24 cellular contexts compared by ENCODE assay signal in the genomic region with DNA sequence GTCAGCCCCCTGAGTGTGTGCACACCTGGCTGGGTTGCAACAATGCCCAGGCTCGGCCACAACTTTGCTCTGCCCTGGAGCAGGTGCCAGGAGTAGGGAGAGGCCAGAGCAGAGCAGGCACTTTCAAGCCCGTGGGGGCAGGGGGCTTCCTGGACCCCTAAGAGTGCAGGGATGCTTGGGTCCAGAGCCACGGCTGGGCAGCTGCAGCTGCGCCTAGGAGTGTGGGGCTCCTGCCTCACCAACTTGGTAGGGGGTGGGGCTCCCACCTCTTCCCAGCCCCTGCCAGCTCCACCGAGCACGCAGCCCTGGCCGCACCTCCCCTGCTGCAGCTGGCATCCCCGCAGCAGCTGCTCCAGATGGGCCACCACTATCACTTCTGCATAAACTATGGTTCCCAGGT. TPM values are rescaled to one million over a fixed set of nuclear protein-coding genes. Genes with fewer than 3 reads are reported as not detected.
"Had no signal": no experiment of that assay in that cellular context is flagged by ENCODE, and none has a peak within 500 bp of the region (broad histone marks: within the 10 kb centered on the region; RNA-seq: fewer than 3 reads in every experiment).

No MANE protein-coding gene starts in this region.

- H3K27ac ChIP-seq: colonic mucosa, epithelial cell of prostate, esophagus squamous epithelium, gastrocnemius medialis, heart right ventricle, left lung, lower lobe of right lung had no signal

- H3K27me3 ChIP-seq: colonic mucosa, gastrocnemius medialis had no signal

- H3K4me3 ChIP-seq: colonic mucosa, esophagus squamous epithelium, gastrocnemius medialis, heart right ventricle, left lung, lower lobe of right lung, mucosa of descending colon had no signal

- DNase-seq: colonic mucosa; cortex of kidney; effector CD8-positive, alpha-beta T cell; effector memory CD8-positive, alpha-beta T cell; endodermal cell; erythroblast; esophagus squamous epithelium; foreskin fibroblast; foreskin melanocyte; gastrocnemius medialis; glutamatergic neuron; head of caudate nucleus; heart right ventricle; hippocampal formation; left cardiac atrium; left lung; left ventricle myocardium superior; lower lobe of right lung; mesendoderm; mucosa of descending colon had no signal

- ATAC-seq: effector memory CD8-positive, alpha-beta T cell; esophagus mucosa; gastrocnemius medialis; heart right ventricle; left cardiac atrium; left lung; left ventricle myocardium superior; mucosa of descending colon had no signal

- H3K36me3 ChIP-seq: colonic mucosa, esophagus squamous epithelium, gastrocnemius medialis, heart right ventricle, left lung, lower lobe of right lung had no signal

- H3K4me1 Mint-ChIP-seq: endodermal cell had no signal

- H3K9me3 ChIP-seq: colonic mucosa, gastrocnemius medialis had no signal

- H3K4me1 ChIP-seq: colonic mucosa, esophagus squamous epithelium, gastrocnemius medialis, heart right ventricle, left lung, lower lobe of right lung had no signal

- H3K27ac Mint-ChIP-seq: dendritic cell treated with granulocyte-macrophage colony-stimulating factor and Interleukin-4, amounts not matched to agents 40 ng/mL and 50 ng/mL, for 4 days; effector memory CD8-positive, alpha-beta T cell; endodermal cell had no signal

- H3K4me3 Mint-ChIP-seq: dendritic cell treated with granulocyte-macrophage colony-stimulating factor and Interleukin-4, amounts not matched to agents 40 ng/mL and 50 ng/mL, for 4 days; effector memory CD8-positive, alpha-beta T cell; endodermal cell had no signal

RNA-seq across cellular contexts. Expression of a gene that starts 7.8 kb away (rescaled TPM):
- polyA plus RNA-seq: heart right ventricle, keratinocyte had no signal

RNA-seq across cellular contexts. Expression of a gene that starts 19.9 kb away (rescaled TPM):
- polyA plus RNA-seq: heart right ventricle, keratinocyte had no signal

RNA-seq across cellular contexts. Expression of a gene that starts 32.8 kb away (rescaled TPM):
- polyA plus RNA-seq: heart right ventricle, keratinocyte had no signal

RNA-seq across cellular contexts. Expression of a gene that starts 55.3 kb away (rescaled TPM):
- polyA plus RNA-seq: heart right ventricle, keratinocyte had no signal
